Comparison of ENCODE assay signal across 8 cellular contexts in the genomic region with DNA sequence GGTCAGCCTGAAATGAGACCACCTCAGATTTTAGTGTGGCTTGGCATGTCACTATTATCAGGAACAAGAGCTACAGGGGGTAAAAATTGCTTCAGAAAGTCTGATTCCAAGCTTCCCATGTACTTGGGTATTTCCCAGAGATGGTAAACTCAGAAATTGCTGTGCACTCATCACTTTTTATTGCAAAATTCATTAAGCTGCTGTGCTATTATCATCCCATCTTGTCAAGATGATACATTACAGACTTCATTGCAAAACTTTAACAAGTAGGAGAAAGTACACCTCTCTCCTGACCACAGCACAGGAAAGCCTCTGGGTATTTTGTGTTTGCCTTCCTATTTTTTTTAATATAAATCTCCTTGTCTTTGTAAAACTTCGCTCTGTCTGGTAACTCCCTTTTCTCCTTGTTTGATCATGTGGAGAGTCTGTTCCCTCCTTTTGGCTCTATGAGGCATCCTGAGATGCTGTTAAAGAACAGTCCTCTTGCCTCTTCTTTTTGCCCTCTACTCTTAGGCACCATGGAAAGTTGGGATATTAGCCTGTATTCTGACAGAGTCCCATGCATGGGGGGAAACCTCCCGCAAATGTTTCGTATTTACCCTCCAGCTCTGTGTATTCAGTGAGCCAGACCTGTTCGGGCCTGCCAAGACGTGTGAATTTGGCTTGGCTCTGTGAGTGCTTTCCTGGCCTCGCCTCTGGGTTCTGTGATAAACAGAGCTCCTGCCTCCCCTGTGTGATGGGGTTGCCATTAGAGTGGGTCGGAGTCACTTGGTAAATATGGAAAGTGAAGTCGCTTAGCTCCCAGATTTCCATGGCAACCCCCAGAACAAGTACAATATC.
DNase-seq lines count a peak whose midpoint lies in the region; ATAC-seq and TF ChIP-seq lines count a peak whose summit lies in the region.

No MANE protein-coding gene starts in this region.

- no peak overlapping the region for H3K4me3 ChIP-seq in aorta (ENCODE audit: low read length in 2 of 2)

- H3K4me1 ChIP-seq in aorta (ENCODE audit: control insufficient read depth in 1 of 2, insufficient read depth in 2 of 2, low read length in 2 of 2): peaks cover 10% of the 10 kb centered on the region in 2 donors

- 4 to 6% methylated on average over 8 of the region's 8 CpGs for WGBS in aorta, 2 donors

- POLR2A ChIA-PET in MCF 10A (lab: Yijun Ruan, JAX): interaction anchor here (0.7 to 4.4 kb wide), 58 partner anchors 9 to 620 kb away, joined by 3 to 73 read pairs (median 5); partner anchors contain the start of gene NR3C1

- peaks cover 54% of the 10 kb centered on the region for H3K4me1 Mint-ChIP-seq in MCF 10A (ENCODE audit: insufficient read depth, unreplicated experiment)
- H3K4me1 Mint-ChIP-seq in T-helper 2 cell treated with Interferon-gamma antibody and Interleukin-4, amounts not matched to agents 5 μg/mL and 100 μg/mL, for 36 hours (ENCODE audit: low read depth): peaks cover 9% of the 10 kb centered on the region

- intact Hi-C loops in MCF 10A (cut with micrococcal nuclease): loop anchor here (1.0 to 10.0 kb wide), 4 partner anchors 34 to 352 kb away; no protein-coding TSS in a partner anchor
- intact Hi-C loops in aorta (cut with DNase I): loop anchor here in 1 of 2 donors (5.0 kb wide), 1 partner anchor 259 kb away; the partner anchor contains the start of gene NR3C1

- no peaks in the 10 kb centered on the region for H3K27me3 Mint-ChIP-seq in MCF 10A (ENCODE audit: insufficient read depth, unreplicated experiment)
- no peaks in the 10 kb centered on the region for H3K27me3 Mint-ChIP-seq in T-helper 2 cell treated with Interferon-gamma antibody and Interleukin-4, amounts not matched to agents 5 μg/mL and 100 μg/mL, for 36 hours (ENCODE audit: low read depth)

- H3K9me3 ChIP-seq in aorta (ENCODE audit: control insufficient read depth, low read length): no peaks in the 10 kb centered on the region

- peak; percentile 5 for DNase-seq in NCI-H146 (lab: John Stamatoyannopoulos, UW)
- DNase-seq in NCI-H146 treated with DMSO at 0.1 percent for 48 hours (lab: John Stamatoyannopoulos, UW; ENCODE audit: unreplicated experiment): no peak
- peak; percentile 97 for DNase-seq in MCF 10A (ENCODE audit: unreplicated experiment)
- peak; percentile 53 for DNase-seq in left lobe of liver (ENCODE audit: low spot score)
- DNase-seq in aorta: peak; percentile 79 to 84
- DNase-seq in GOT3 (lab: John Stamatoyannopoulos, UW): no peak
- DNase-seq in T-helper 2 cell treated with Interferon-gamma antibody and Interleukin-4, amounts not matched to agents 5 μg/mL and 100 μg/mL, for 36 hours (ENCODE audit: low spot score): no peak
- no peak for DNase-seq in NCI-H524 (lab: John Stamatoyannopoulos, UW)

- H3K36me3 ChIP-seq in aorta (ENCODE audit: control insufficient read depth in 1 of 2, insufficient read depth in 2 of 2, low read length in 1 of 2): peaks cover 0 to 3% of the 10 kb centered on the region in 2 donors

- no TSS peak for BruUV-seq in MCF 10A (replicated peaks; lab: Mats Ljungman, UMichigan)

- H3K36me3 Mint-ChIP-seq in MCF 10A (ENCODE audit: insufficient read depth, unreplicated experiment): peaks cover 5% of the 10 kb centered on the region
- peaks cover 9% of the 10 kb centered on the region for H3K36me3 Mint-ChIP-seq in T-helper 2 cell treated with Interferon-gamma antibody and Interleukin-4, amounts not matched to agents 5 μg/mL and 100 μg/mL, for 36 hours (ENCODE audit: low read depth)

- CTCF ChIA-PET in MCF 10A (lab: Yijun Ruan, JAX): interaction anchor here (0.6 to 1.5 kb wide), 10 partner anchors 23 to 860 kb away, joined by 3 to 5 read pairs (median 3); no protein-coding TSS in a partner anchor

- no peak for TF ChIP-seq CTCF in MCF 10A (IDR thresholded peaks at IDR 0.05; ENCODE audit: unreplicated experiment)

- H3K4me3 Mint-ChIP-seq in MCF 10A (ENCODE audit: unreplicated experiment): peak overlapping the region; percentile 33
- no peak overlapping the region for H3K4me3 Mint-ChIP-seq in T-helper 2 cell treated with Interferon-gamma antibody and Interleukin-4, amounts not matched to agents 5 μg/mL and 100 μg/mL, for 36 hours

- peak overlapping the region; percentile 91 for H3K27ac Mint-ChIP-seq in MCF 10A (ENCODE audit: low read depth, unreplicated experiment)
- no peak overlapping the region for H3K27ac Mint-ChIP-seq in T-helper 2 cell treated with Interferon-gamma antibody and Interleukin-4, amounts not matched to agents 5 μg/mL and 100 μg/mL, for 36 hours

- no peaks in the 10 kb centered on the region for H3K27me3 ChIP-seq in aorta (ENCODE audit: control insufficient read depth in 1 of 2, insufficient read depth in 2 of 2, low read length in 1 of 2)

- ATAC-seq in left lobe of liver: peak; percentile 74
- peak; percentile 89 for ATAC-seq in aorta (ENCODE audit: low FRiP score)

- peak overlapping the region; percentile 51 to 97 for H3K27ac ChIP-seq in aorta (ENCODE audit: low read depth in 1 of 2, low read length in 2 of 2)

- no peaks in the 10 kb centered on the region for H3K9me3 Mint-ChIP-seq in MCF 10A (ENCODE audit: unreplicated experiment)
- H3K9me3 Mint-ChIP-seq in T-helper 2 cell treated with Interferon-gamma antibody and Interleukin-4, amounts not matched to agents 5 μg/mL and 100 μg/mL, for 36 hours: no peaks in the 10 kb centered on the region

Comparison
In these comparisons a context has a peak if more than half of its experiments do, and no peak if none do; other contexts are left out.
1. DNase-seq: peak in NCI-H146 (single experiment), MCF 10A (single experiment), left lobe of liver (single experiment) and aorta (2 of 2); none in NCI-H146 treated with DMSO at 0.1 percent for 48 hours (single experiment), GOT3 (single experiment), T-helper 2 cell treated with Interferon-gamma antibody and Interleukin-4, amounts not matched to agents 5 μg/mL and 100 μg/mL, for 36 hours (single experiment) and NCI-H524 (0 of 2).